In genomic region chr17:17890773-17891759, GRCh38 we compare ENCODE assay signal across 8 cellular contexts. TPM values are rescaled to one million over a fixed set of nuclear protein-coding genes. Genes with fewer than 3 reads are reported as not detected.
DNase-seq lines count a peak whose midpoint lies in the region; ATAC-seq, FAIRE-seq and TF ChIP-seq lines count a peak whose summit lies in the region.

No MANE protein-coding gene starts in this region.

- H3K4me1 ChIP-seq in A549 (0 out of 3 replicates have a peak, but pooled peaks cover under 1% of the 10 kb centered on the region), esophagus muscularis mucosa (peaks cover 0 to 25% (median 14%) of the 10 kb centered on the region in 4 donors)

- peaks cover 4% of the 10 kb centered on the region for H3K36me3 Mint-ChIP-seq in activated CD8-positive, alpha-beta memory T cell treated with anti-CD3 and anti-CD28 coated beads, Interleukin-2, amount 10 ng/mL, durations not matched to agents 7 days and 5 days

- 98% methylated on average over 5 of the region's 5 CpGs for WGBS in A549 (ENCODE audit: missing lambda C conversion rate)
- 93% methylated on average over 2 of the region's 5 CpGs for WGBS in esophagus muscularis mucosa

- no peaks in the 10 kb centered on the region for H3K27me3 Mint-ChIP-seq in activated CD8-positive, alpha-beta memory T cell treated with anti-CD3 and anti-CD28 coated beads, Interleukin-2, amount 10 ng/mL, durations not matched to agents 7 days and 5 days

- no peak for FAIRE-seq in A549 (lab: Jason Lieb, UNC)

- H3K4me3 ChIP-seq in A549 (no peak overlapping the region), esophagus muscularis mucosa (no peak overlapping the region)

- ATAC-seq in A549: peak; percentile 94 to 98
- peak; percentile 87 for ATAC-seq in activated CD8-positive, alpha-beta memory T cell treated with anti-CD3 and anti-CD28 coated beads, Interleukin-2, amount 10 ng/mL, durations not matched to agents 7 days and 5 days
- peak; percentile 81 for ATAC-seq in omental fat pad (ENCODE audit: low FRiP score)
- no peak for ATAC-seq in HG03175 (IDR thresholded peaks at IDR 0.05; ENCODE audit: unreplicated experiment)
- no peak for ATAC-seq in HG02759 (IDR thresholded peaks at IDR 0.05; ENCODE audit: unreplicated experiment)

- H3K4me3 Mint-ChIP-seq in activated CD8-positive, alpha-beta memory T cell treated with anti-CD3 and anti-CD28 coated beads, Interleukin-2, amount 10 ng/mL, durations not matched to agents 7 days and 5 days: no peak overlapping the region

- H3K9me3 Mint-ChIP-seq in activated CD8-positive, alpha-beta memory T cell treated with anti-CD3 and anti-CD28 coated beads, Interleukin-2, amount 10 ng/mL, durations not matched to agents 7 days and 5 days (ENCODE audit: low read depth): no peaks in the 10 kb centered on the region

- TF ChIP-seq POLR2A in A549 (IDR thresholded peaks at IDR 0.05; ENCODE audit: low read length) (no peak), esophagus muscularis mucosa (IDR thresholded peaks at IDR 0.05; ENCODE audit: low read depth) (no peak)

- DNase-seq in A549 (ENCODE audit: low read depth in 1 of 2, low spot score in 1 of 2) (peak; percentile 88 to 91), NCI-H69 (lab: John Stamatoyannopoulos, UW) (peak; percentile 68), esophagus muscularis mucosa (ENCODE audit: extremely low spot score) (no peak), omental fat pad (ENCODE audit: low spot score) (no peak)
- peak; percentile 71 for DNase-seq in activated CD8-positive, alpha-beta memory T cell treated with anti-CD3 and anti-CD28 coated beads, Interleukin-2, amount 10 ng/mL, durations not matched to agents 7 days and 5 days

- TF ChIP-seq CTCF in A549 (IDR thresholded peaks at IDR 0.05) (peak; percentile 94), GM12874 (IDR thresholded peaks at IDR 0.05; ENCODE audit: insufficient read depth, low read depth, low read length) (peak; percentile 74), esophagus muscularis mucosa (IDR thresholded peaks at IDR 0.05) (peak; percentile 39 to 60 (median 50)), omental fat pad (IDR thresholded peaks at IDR 0.05) (peak in 1 of 3 donors; percentile 16)

- intact Hi-C loops in esophagus muscularis mucosa (cut with DNase I): loop anchor here (10.0 kb wide), 1 partner anchor 144 kb away; the partner anchor contains the start of genes ATPAF2 and GID4

- no peaks in the 10 kb centered on the region for H3K27me3 ChIP-seq in esophagus muscularis mucosa

- CTCF ChIA-PET in A549 (lab: Yijun Ruan, JAX): interaction anchor here (0.5 to 14.4 kb wide), 70 partner anchors 11 to 513 kb away, joined by 3 to 313 read pairs (median 6); partner anchors contain the start of genes ATPAF2, DRC3, GID4 and SREBF1
- CTCF ChIA-PET in activated CD8-positive, alpha-beta memory T cell treated with anti-CD3 and anti-CD28 coated beads, Interleukin-2, amount 10 ng/mL, durations not matched to agents 7 days and 5 days (lab: Charles Lee): interaction anchor here (0.7 to 3.1 kb wide), 13 partner anchors 11 to 209 kb away, joined by 3 to 29 read pairs (median 4); partner anchors contain the start of genes ATPAF2, GID4 and RAI1

- no peak for TF ChIP-seq EP300 in A549 (IDR thresholded peaks at IDR 0.05)
- no peak for TF ChIP-seq EP300 in esophagus muscularis mucosa (IDR thresholded peaks at IDR 0.05)

- H3K9me3 ChIP-seq in A549: no peaks in the 10 kb centered on the region
- H3K9me3 ChIP-seq in esophagus muscularis mucosa: no peaks in the 10 kb centered on the region

- peaks cover 9 to 89% (median 43%) of the 10 kb centered on the region in 4 donors for H3K36me3 ChIP-seq in esophagus muscularis mucosa

- POLR2A ChIA-PET in A549 (lab: Yijun Ruan, JAX): interaction anchor here (0.9 to 1.4 kb wide), 3 partner anchors 10 to 55 kb away, joined by 3 to 4 read pairs (median 4); no protein-coding TSS in a partner anchor

- no peaks in the 10 kb centered on the region for H3K4me1 Mint-ChIP-seq in activated CD8-positive, alpha-beta memory T cell treated with anti-CD3 and anti-CD28 coated beads, Interleukin-2, amount 10 ng/mL, durations not matched to agents 7 days and 5 days

- H3K4me2 ChIP-seq in A549: no peak overlapping the region

- TF ChIP-seq RAD21 in A549 (conservative IDR thresholded peaks at IDR 0.05 in 1 of 2, IDR thresholded peaks at IDR 0.05 in 1 of 2): peak; percentile 98 to 100

- H3K27ac ChIP-seq in A549: peak overlapping the region in 1 of 2 experiments; percentile 26; a peak in 3 of 6 replicates
- H3K27ac ChIP-seq in esophagus muscularis mucosa (replicated peaks in 1 of 4): no peak overlapping the region

- no peak overlapping the region for H3K27ac Mint-ChIP-seq in activated CD8-positive, alpha-beta memory T cell treated with anti-CD3 and anti-CD28 coated beads, Interleukin-2, amount 10 ng/mL, durations not matched to agents 7 days and 5 days

TF ChIP-seq in A549, 52 proteins besides CTCF, POLR2A, EP300 and RAD21:
- no peak for TF ChIP-seq NR3C1 (IDR thresholded peaks at IDR 0.05)
- peak; percentile 85 for TF ChIP-seq MAX (IDR thresholded peaks at IDR 0.05)
- TF ChIP-seq SMC3 (IDR thresholded peaks at IDR 0.05): peak; percentile 99
- no peak for TF ChIP-seq POLR2AphosphoS2 (conservative IDR thresholded peaks at IDR 0.05; ENCODE audit: low read length)
- no peak for TF ChIP-seq MYC (IDR thresholded peaks at IDR 0.05; ENCODE audit: borderline replicate concordance, low read length)
- TF ChIP-seq USF2 (IDR thresholded peaks at IDR 0.05): no peak
- TF ChIP-seq E2F6 (IDR thresholded peaks at IDR 0.05; ENCODE audit: borderline replicate concordance, low read depth): 0 out of 2 replicates have a peak, but pooled peaks have one; percentile 60

RNA-seq across cellular contexts. Expression of gene SREBF1, which starts 54.3 kb away (rescaled TPM):
- polyA plus RNA-seq in A549 (2011; rRNA removed) (47.4 and 54.6 TPM in 2 replicates), A549 (2017; fragmentation: RNase III; extraction: RNeasy Plus Mini Kit Qiagen cat#74134 plus additional on column Dnase treatment) (90.3 to 175 TPM (median 159 TPM) in 3 replicates)
- 52.7 and 75.7 TPM in 2 replicates for polyA plus RNA-seq in A549 (2012; cell fraction: cytosol; rRNA removed)
- polyA plus RNA-seq in A549 (2012; cell fraction: nucleus; rRNA removed): 415 and 599 TPM in 2 replicates
- 75.5 and 133 TPM in 2 replicates for polyA minus RNA-seq in A549 (2011; rRNA and poly(A)+ RNA removed)
- total RNA-seq in activated CD8-positive, alpha-beta memory T cell treated with anti-CD3 and anti-CD28 coated beads, Interleukin-2, amount 10 ng/mL, durations not matched to agents 7 days and 5 days: 100 to 1,000 TPM in 1 of 2 experiments, 10 to 100 TPM in 1; 90.6 to 184 TPM
- total RNA-seq in esophagus muscularis mucosa (10 to 100 TPM; 28.1 to 62.6 (median 39.7) TPM), omental fat pad (100 to 1,000 TPM in 1 of 4 donors, 10 to 100 TPM in 3; 18.5 to 118 (median 31.2) TPM)

Comparison
In these comparisons a context has a peak if more than half of its experiments do, and no peak if none do; other contexts are left out.
1. ATAC-seq: peak in A549 (2 of 2), activated CD8-positive, alpha-beta memory T cell treated with anti-CD3 and anti-CD28 coated beads, Interleukin-2, amount 10 ng/mL, durations not matched to agents 7 days and 5 days (single experiment) and omental fat pad (single experiment); none in HG03175 (single experiment) and HG02759 (single experiment).
2. DNase-seq: peak in A549 (2 of 2), NCI-H69 (single experiment) and activated CD8-positive, alpha-beta memory T cell treated with anti-CD3 and anti-CD28 coated beads, Interleukin-2, amount 10 ng/mL, durations not matched to agents 7 days and 5 days (single experiment); none in esophagus muscularis mucosa (single experiment) and omental fat pad (single experiment).